In the genomic region with DNA sequence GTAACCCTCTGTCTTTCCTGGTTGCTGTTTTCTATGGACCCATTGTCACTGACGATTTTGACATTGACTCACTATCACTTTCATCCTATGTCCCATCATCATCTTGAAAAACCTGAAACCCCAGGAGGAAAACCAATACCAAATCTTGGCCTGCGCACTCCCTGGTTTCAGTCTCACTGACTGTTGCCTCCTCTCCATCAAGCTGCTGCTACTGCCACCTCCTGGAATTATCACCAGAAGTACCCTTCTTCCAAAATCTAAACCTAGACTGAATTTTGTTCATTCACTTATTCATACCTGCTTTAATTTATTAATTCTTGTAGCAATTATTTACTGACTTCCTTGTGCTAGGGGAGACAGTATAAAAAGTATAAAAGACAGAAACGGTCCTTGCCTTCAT, we compare ENCODE assay signal across 9 cellular contexts. TPM values are rescaled to one million over a fixed set of nuclear protein-coding genes. Genes with fewer than 3 reads are reported as not detected.
DNase-seq lines count a peak whose midpoint lies in the region; ATAC-seq and TF ChIP-seq lines count a peak whose summit lies in the region.
"Had no signal": no experiment of that assay in that cellular context is flagged by ENCODE, and none has a peak within 500 bp of the region (broad histone marks: within the 10 kb centered on the region; RNA-seq: fewer than 3 reads in every experiment).

No MANE protein-coding gene starts in this region.

- no peaks in the 10 kb centered on the region for H3K4me1 Mint-ChIP-seq in CD4-positive, alpha-beta T cell (ENCODE audit: low read depth)

- 22% methylated on average over 3 of the region's 3 CpGs for WGBS in right lobe of liver (ENCODE audit: insufficient coverage, low coverage, low lambda C conversion rate, missing lambda C conversion rate)
- 45 to 46% methylated on average over 3 of the region's 3 CpGs for WGBS in transverse colon (ENCODE audit: low coverage in 1 of 2), 2 donors
- 47 to 51% methylated on average over 3 of the region's 3 CpGs for WGBS in gastroesophageal sphincter (ENCODE audit: low coverage in 1 of 2), 2 donors

- H3K4me3 Mint-ChIP-seq in CD4-positive, alpha-beta T cell: no peak overlapping the region

- TF ChIP-seq CTCF in CD4-positive, alpha-beta T cell (IDR thresholded peaks at IDR 0.05): peak; percentile 57
- TF ChIP-seq CTCF in right lobe of liver (IDR thresholded peaks at IDR 0.05) (peak; percentile 53 to 59 (median 54)), transverse colon (IDR thresholded peaks at IDR 0.05) (peak in 2 of 5 experiments; percentile 9 to 17), gastroesophageal sphincter (IDR thresholded peaks at IDR 0.05) (peak in 1 of 4 experiments; percentile 24)

- H3K9me3 Mint-ChIP-seq in CD4-positive, alpha-beta T cell: no peaks in the 10 kb centered on the region

- H3K4me3 ChIP-seq in right lobe of liver: no peak overlapping the region
- no peak overlapping the region for H3K4me3 ChIP-seq in transverse colon
- no peak overlapping the region for H3K4me3 ChIP-seq in gastroesophageal sphincter

- TF ChIP-seq POLR2A in right lobe of liver (IDR thresholded peaks at IDR 0.05) (no peak), transverse colon (IDR thresholded peaks at IDR 0.05) (no peak), gastroesophageal sphincter (IDR thresholded peaks at IDR 0.05) (no peak)

- in situ Hi-C loops in transverse colon (cut with MboI; ENCODE audit: low pct_ligation_motif_present in 1 of 4, low pct_unique_long_range_greater_than_20kb in 1 of 4, low sequenced_read_pairs in 3 of 4): no loop called here

- H3K4me1 ChIP-seq in right lobe of liver: no peaks in the 10 kb centered on the region
- no peaks in the 10 kb centered on the region for H3K4me1 ChIP-seq in transverse colon
- no peaks in the 10 kb centered on the region for H3K4me1 ChIP-seq in gastroesophageal sphincter

- peak; percentile 78 for ATAC-seq in CD4-positive, alpha-beta T cell (ENCODE audit: poor library complexity)
- ATAC-seq in right lobe of liver: peak; percentile 85 to 98 (median 92)
- ATAC-seq in GM18520 (IDR thresholded peaks at IDR 0.05; ENCODE audit: unreplicated experiment): no peak
- ATAC-seq in gastroesophageal sphincter: no peak

- H3K27me3 Mint-ChIP-seq in CD4-positive, alpha-beta T cell: peaks cover 4% of the 10 kb centered on the region

- H3K27ac ChIP-seq in CD4-positive, alpha-beta T cell (ENCODE audit: low read depth, low read length): no peak overlapping the region
- no peak overlapping the region for H3K27ac ChIP-seq in right lobe of liver
- H3K27ac ChIP-seq in transverse colon: no peak overlapping the region
- H3K27ac ChIP-seq in gastroesophageal sphincter: no peak overlapping the region
- H3K27ac ChIP-seq: HL-60 had no signal

- H3K27ac Mint-ChIP-seq in CD4-positive, alpha-beta T cell: no peak overlapping the region

- peak in 4 of 10 experiments; percentile 3 to 23 (median 14) for DNase-seq in CD4-positive, alpha-beta T cell
- peak; percentile 21 for DNase-seq in HuH-7 (ENCODE audit: low spot score)
- peak; percentile 30 for DNase-seq in activated naive CD4-positive, alpha-beta T cell treated with Interleukin-2 at 50 U/mL for 16 hours
- peak in 2 of 3 donors; percentile 29 to 47 for DNase-seq in right lobe of liver
- DNase-seq in transverse colon: no peak
- DNase-seq in NCI-H1930 (lab: John Stamatoyannopoulos, UW): no peak

- H3K9me3 ChIP-seq in CD4-positive, alpha-beta T cell (ENCODE audit: control insufficient read depth, low read length): no peaks in the 10 kb centered on the region
- H3K9me3 ChIP-seq in right lobe of liver (no peaks in the 10 kb centered on the region), transverse colon (no peaks in the 10 kb centered on the region), gastroesophageal sphincter (no peaks in the 10 kb centered on the region)

- CTCF ChIA-PET in CD4-positive, alpha-beta T cell (lab: Charles Lee): interaction anchor here (1.0 to 1.8 kb wide), 3 partner anchors 32 to 61 kb away, joined by 3 to 11 read pairs (median 4); no protein-coding TSS in a partner anchor

- no peaks in the 10 kb centered on the region for H3K27me3 ChIP-seq in CD4-positive, alpha-beta T cell (ENCODE audit: control insufficient read depth, insufficient read depth, low read length)
- H3K27me3 ChIP-seq in right lobe of liver: no peaks in the 10 kb centered on the region
- no peaks in the 10 kb centered on the region for H3K27me3 ChIP-seq in transverse colon
- H3K27me3 ChIP-seq in gastroesophageal sphincter: no peaks in the 10 kb centered on the region

- intact Hi-C loops in CD4-positive, alpha-beta T cell (cut with DNase I, micrococcal nuclease): loop anchor here (1.0 to 10.0 kb wide), 3 partner anchors 61 to 950 kb away; no protein-coding TSS in a partner anchor
- intact Hi-C loops in right lobe of liver (cut with DNase I): no loop called here
- intact Hi-C loops in transverse colon (cut with DNase I; ENCODE audit: low total_unique reads): no loop called here

- TF ChIP-seq EP300 in transverse colon (IDR thresholded peaks at IDR 0.05; ENCODE audit: low read depth) (no peak), gastroesophageal sphincter (IDR thresholded peaks at IDR 0.05) (no peak)

- POLR2A ChIA-PET in CD4-positive, alpha-beta T cell (lab: Charles Lee): interaction anchor here (1.0 to 1.1 kb wide), 2 partner anchors 61 to 131 kb away, joined by 3 to 5 read pairs; a partner anchor contains a TSS

- H3K36me3 Mint-ChIP-seq in CD4-positive, alpha-beta T cell (ENCODE audit: low read depth): no peaks in the 10 kb centered on the region

- no peaks in the 10 kb centered on the region for H3K36me3 ChIP-seq in right lobe of liver
- no peaks in the 10 kb centered on the region for H3K36me3 ChIP-seq in transverse colon
- no peaks in the 10 kb centered on the region for H3K36me3 ChIP-seq in gastroesophageal sphincter

RNA-seq across cellular contexts. Expression of a gene that starts 44.5 kb away (rescaled TPM):
- 10 to 100 TPM; 21.3 to 22.5 TPM for total RNA-seq in CD4-positive, alpha-beta T cell
- total RNA-seq in right lobe of liver: 10 to 100 TPM; 23.1 to 45.9 (median 32.0) TPM
- total RNA-seq in transverse colon: 10 to 100 TPM in 3 of 4 donors, 1 to 10 TPM in 1; 8.2 to 42.6 (median 32.8) TPM
- 10 to 100 TPM; 14.9 to 34.0 (median 20.2) TPM for total RNA-seq in gastroesophageal sphincter

Comparison
In these comparisons a context has a peak if more than half of its experiments do, and no peak if none do; other contexts are left out.
1. ATAC-seq: peak in CD4-positive, alpha-beta T cell (single experiment) and right lobe of liver (4 of 4); none in GM18520 (single experiment) and gastroesophageal sphincter (single experiment).
2. DNase-seq: peak in HuH-7 (single experiment), activated naive CD4-positive, alpha-beta T cell treated with Interleukin-2 at 50 U/mL for 16 hours (single experiment) and right lobe of liver (2 of 3); none in transverse colon (single experiment) and NCI-H1930 (0 of 2).
3. intact Hi-C loops: an anchor here in CD4-positive, alpha-beta T cell (1.0 to 10.0 kb wide); none called in right lobe of liver and transverse colon.